ENCODE assay signal across 8 cellular contexts in the genomic region with DNA sequence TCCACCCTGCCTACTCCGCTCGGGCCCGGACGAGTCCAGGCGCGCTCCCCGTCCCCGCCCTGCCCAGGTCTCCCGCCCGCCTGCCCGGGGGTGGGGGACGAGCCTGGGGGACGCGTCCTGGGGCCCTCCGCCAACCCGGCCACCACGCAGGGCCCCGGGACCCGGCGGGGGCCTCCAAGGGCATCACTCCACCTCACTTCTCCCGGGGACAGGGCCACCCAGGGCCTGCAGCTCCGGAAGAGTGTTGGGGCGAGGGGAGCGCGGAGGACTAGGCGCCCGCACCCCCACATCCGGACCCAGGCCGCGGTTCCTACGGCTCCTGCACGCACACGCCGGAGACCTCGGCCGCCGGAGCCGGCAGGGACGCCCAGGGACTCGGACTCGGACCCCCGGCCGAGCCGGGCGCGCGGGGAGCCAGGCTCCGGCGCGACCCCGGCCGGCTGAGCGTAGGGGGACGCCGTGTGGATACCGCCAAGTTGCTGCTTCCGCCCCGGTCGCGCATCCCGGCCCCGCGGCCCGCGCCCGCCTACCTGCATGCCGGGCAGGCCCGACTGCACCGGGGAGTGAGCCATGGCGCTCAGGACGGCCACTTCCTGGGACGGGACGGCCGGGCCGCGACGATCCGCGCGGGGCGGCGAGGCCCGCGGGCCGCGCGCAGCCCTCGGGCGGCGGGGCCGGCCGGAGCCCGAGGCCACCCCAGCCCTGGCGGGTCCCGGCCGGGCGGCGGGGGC. TPM values are rescaled to one million over a fixed set of nuclear protein-coding genes. Genes with fewer than 3 reads are reported as not detected.
A peak's percentile ranks its signal among the peaks of the same experiment; 100 is the strongest.
DNase-seq lines count a peak whose midpoint lies in the region; ATAC-seq and TF ChIP-seq lines count a peak whose summit lies in the region.

No MANE protein-coding gene starts in this region.

- H3K36me3 Mint-ChIP-seq in brain: peaks cover 15% of the 10 kb centered on the region

- H3K9me3 ChIP-seq in SK-N-MC (ENCODE audit: low read depth, low read length): no peaks in the 10 kb centered on the region
- no peaks in the 10 kb centered on the region for H3K9me3 ChIP-seq in iPS-20b (ENCODE audit: insufficient read depth, low read depth, low read length)

- no peak overlapping the region for H2AFZ ChIP-seq in ACC112 (ENCODE audit: low read length, unreplicated experiment)

- peaks cover 82% of the 10 kb centered on the region for H3K4me1 Mint-ChIP-seq in brain

- H3K36me3 ChIP-seq in ACC112 (ENCODE audit: insufficient read depth, low read length): no peaks in the 10 kb centered on the region
- no peaks in the 10 kb centered on the region for H3K36me3 ChIP-seq in SK-N-MC (ENCODE audit: insufficient read depth, low read length)
- no peaks in the 10 kb centered on the region for H3K36me3 ChIP-seq in iPS-20b (ENCODE audit: insufficient read depth, low read depth, low read length)

- peaks cover 52% of the 10 kb centered on the region for H3K79me2 ChIP-seq in ACC112 (ENCODE audit: control insufficient read depth, insufficient read depth, low read length, unreplicated experiment)

- H3K4me3 Mint-ChIP-seq in brain: peak overlapping the region; percentile 92 to 97 (median 96)

- TF ChIP-seq CTCF in brain (conservative IDR thresholded peaks at IDR 0.05): no peak

- H3K27ac Mint-ChIP-seq in brain: peak overlapping the region in 2 of 5 experiments; percentile 95 to 96

- H3K4me3 ChIP-seq in ACC112 (ENCODE audit: low read depth, low read length) (peak overlapping the region; percentile 85), SK-N-MC (peak overlapping the region; percentile 88), iPS-20b (ENCODE audit: low read length) (peak overlapping the region; percentile 95)

- H3K27me3 ChIP-seq in ACC112 (ENCODE audit: insufficient read depth, low read length) (no peaks in the 10 kb centered on the region), iPS-20b (ENCODE audit: insufficient read depth, low read length) (no peaks in the 10 kb centered on the region)

- peak; percentile 21 for ATAC-seq in GM18861 (IDR thresholded peaks at IDR 0.05; ENCODE audit: unreplicated experiment)
- ATAC-seq in HG03066 (IDR thresholded peaks at IDR 0.05; ENCODE audit: low read depth, unreplicated experiment): peak; percentile 32

- H3K9me3 Mint-ChIP-seq in brain: no peaks in the 10 kb centered on the region

- no peaks in the 10 kb centered on the region for H3K27me3 Mint-ChIP-seq in brain

- H3K4me1 ChIP-seq in ACC112 (ENCODE audit: control insufficient read depth, insufficient read depth, low read length, unreplicated experiment) (peaks cover 44% of the 10 kb centered on the region), iPS-20b (ENCODE audit: insufficient read depth, low read length) (peaks cover 34% of the 10 kb centered on the region)

- H3K9ac ChIP-seq in SK-N-MC (ENCODE audit: insufficient read length) (peak overlapping the region; percentile 87), iPS-20b (ENCODE audit: low read depth, low read length) (peak overlapping the region; percentile 85)

- no peak for DNase-seq in SK-N-MC (ENCODE audit: low read depth, low spot score)
- DNase-seq in stimulated activated CD4-positive, alpha-beta T cell treated with anti-CD3 and anti-CD28 coated beads, Interleukin-15, amount 100 ng/mL, for 1 hour (ENCODE audit: low read depth in 1 of 2, low spot score in 1 of 2): peak; percentile 7 to 24
- DNase-seq in NCI-H226: no peak

- H3K27ac ChIP-seq in ACC112 (ENCODE audit: low read depth, low read length) (peak overlapping the region; percentile 69), SK-N-MC (peak overlapping the region; percentile 45), iPS-20b (ENCODE audit: low read length) (no peak overlapping the region)

RNA-seq across cellular contexts. Expression of a gene that starts 0.5 kb away (rescaled TPM):
- polyA plus RNA-seq in brain (ENCODE audit: insufficient read depth, low read depth, low replicate concordance): 119 TPM

Comparison
In these comparisons a context has a peak if more than half of its experiments do, and no peak if none do; other contexts are left out.
1. DNase-seq: peak in stimulated activated CD4-positive, alpha-beta T cell treated with anti-CD3 and anti-CD28 coated beads, Interleukin-15, amount 100 ng/mL, for 1 hour (2 of 2); none in SK-N-MC (single experiment) and NCI-H226 (single experiment).
2. Peak in every context shown above with its lines, with median percentiles within 50 percentile points of each other: H3K4me3 ChIP-seq.